Comparison of ENCODE assay signal across 10 cellular contexts in the genomic region with DNA sequence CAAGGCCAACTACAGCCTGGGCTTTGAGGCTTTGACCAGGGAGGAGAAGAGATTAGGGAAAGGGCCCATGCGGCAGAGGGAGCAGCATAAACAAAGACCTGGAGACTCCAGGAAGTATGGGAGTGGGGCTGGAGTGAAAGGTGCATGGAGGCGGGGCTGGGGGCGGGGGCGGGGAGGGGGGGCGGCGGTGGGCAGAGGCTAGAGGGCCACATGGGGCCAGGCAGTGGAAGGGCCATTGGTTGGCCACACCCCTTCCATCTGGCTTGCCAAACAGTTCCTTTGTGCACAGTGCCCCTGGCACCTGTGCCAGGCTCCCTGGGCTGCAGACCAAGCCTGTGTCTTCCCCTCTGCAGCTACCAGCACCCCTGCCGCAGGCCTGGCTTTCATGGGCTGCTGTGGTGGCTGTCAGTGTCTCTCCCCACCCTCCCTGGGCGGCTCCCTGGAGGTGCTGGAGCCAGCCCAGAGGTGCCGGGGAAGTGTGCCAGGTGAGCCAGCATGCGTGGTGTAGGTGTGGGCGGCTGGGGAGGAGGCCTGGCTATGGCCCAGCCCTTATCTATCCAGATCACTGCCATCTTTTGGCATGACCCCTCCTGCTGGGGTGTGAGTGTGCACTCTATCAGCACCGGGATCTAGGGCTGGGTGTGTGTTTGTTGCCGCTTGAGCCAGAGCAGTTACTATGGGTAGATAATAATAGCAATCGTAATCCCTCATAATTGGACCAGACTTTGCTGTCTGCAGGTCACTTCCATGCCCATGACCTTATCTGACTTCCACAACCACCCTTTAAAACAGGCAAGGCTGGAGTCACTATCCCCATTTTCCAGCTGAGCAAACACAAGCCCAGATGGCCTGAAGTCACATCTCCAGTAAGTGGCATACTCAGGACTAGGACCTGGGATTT. TPM values are rescaled to one million over a fixed set of nuclear protein-coding genes. Genes with fewer than 3 reads are reported as not detected.
DNase-seq lines count a peak whose midpoint lies in the region; ATAC-seq and TF ChIP-seq lines count a peak whose summit lies in the region.
"Had no signal": no experiment of that assay in that cellular context is flagged by ENCODE, and none has a peak within 500 bp of the region (broad histone marks: within the 10 kb centered on the region; RNA-seq: fewer than 3 reads in every experiment).

No MANE protein-coding gene starts in this region.

- no peaks in the 10 kb centered on the region for H3K36me3 ChIP-seq in GM23338 (ENCODE audit: insufficient read depth)

- H3K27ac Mint-ChIP-seq in GM23338 (peak overlapping the region; percentile 83), nephron progenitor cell (peak overlapping the region; percentile 67)

- no peaks in the 10 kb centered on the region for H3K27me3 ChIP-seq in GM23338 (ENCODE audit: insufficient read depth)

- 0 out of 3 replicates have a peak overlapping the region, but pooled peaks have one; percentile 29 for H3K4me3 Mint-ChIP-seq in GM23338
- peak overlapping the region; percentile 13 for H3K4me3 Mint-ChIP-seq in nephron progenitor cell

- H3F3A ChIP-seq in GM23338 (replicated peaks; ENCODE audit: low read depth): 0 out of 2 replicates have a peak, but pooled peaks cover 19% of the 10 kb centered on the region

- H3K9me3 Mint-ChIP-seq in GM23338: no peaks in the 10 kb centered on the region
- no peaks in the 10 kb centered on the region for H3K9me3 Mint-ChIP-seq in nephron progenitor cell

- H3K4me2 ChIP-seq in GM23338: peak overlapping the region; percentile 67

- peaks cover 45% of the 10 kb centered on the region for H3K4me1 ChIP-seq in GM23338 (ENCODE audit: insufficient read depth)

- ATAC-seq in GM23338 (peak; percentile 25), GM21515 (IDR thresholded peaks at IDR 0.05; ENCODE audit: unreplicated experiment) (no peak), GM19035 (IDR thresholded peaks at IDR 0.05; ENCODE audit: unreplicated experiment) (no peak), HG02870 (IDR thresholded peaks at IDR 0.05; ENCODE audit: unreplicated experiment) (no peak)
- ATAC-seq: GM12878 had no signal

- TF ChIP-seq CTCF in GM23338 (conservative IDR thresholded peaks at IDR 0.05; ENCODE audit: low read depth in 2 of 2) (no peak), nephron progenitor cell (IDR thresholded peaks at IDR 0.05) (no peak)

- H3K4me1 Mint-ChIP-seq in GM23338 (peaks cover 58% of the 10 kb centered on the region), nephron progenitor cell (peaks cover 79% of the 10 kb centered on the region)

- DNase-seq in GM23338 (ENCODE audit: low spot score) (peak; percentile 81), NCI-H446 (lab: John Stamatoyannopoulos, UW) (peak; percentile 14 to 81), caudate nucleus (lab: John Stamatoyannopoulos, UW) (peak in 15 of 61 donors; percentile 21 to 54 (median 39)), nephron progenitor cell (no peak), posterior vena cava (ENCODE audit: low spot score) (no peak)
- DNase-seq: NCI-H187 treated with DMSO at 0.1 percent for 48 hours had no signal

- peaks cover 14% of the 10 kb centered on the region for H3K27me3 Mint-ChIP-seq in GM23338 (ENCODE audit: insufficient read depth, low read depth, poor library complexity)
- no peaks in the 10 kb centered on the region for H3K27me3 Mint-ChIP-seq in nephron progenitor cell (ENCODE audit: low read depth, poor library complexity)

- H3K4me3 ChIP-seq in GM23338: peak overlapping the region; percentile 40; the same call in 1 of the 2 replicates
- H3K4me3 ChIP-seq: GM12878 had no signal

- no peaks in the 10 kb centered on the region for H4K20me1 ChIP-seq in GM23338 (replicated peaks; ENCODE audit: insufficient read depth)

- H3K9me2 ChIP-seq in GM23338 (ENCODE audit: insufficient read depth): no peaks in the 10 kb centered on the region

- H3K36me3 Mint-ChIP-seq in GM23338 (ENCODE audit: low read depth) (no peaks in the 10 kb centered on the region), nephron progenitor cell (ENCODE audit: low read depth) (no peaks in the 10 kb centered on the region)

- H3K27ac ChIP-seq in GM23338 (ENCODE audit: low read depth) (peak overlapping the region; percentile 88), caudate nucleus (ENCODE audit: low read depth, low read length) (peak overlapping the region; percentile 70)

- no peaks in the 10 kb centered on the region; the same call in 1 of the 2 replicates for H3K79me2 ChIP-seq in GM23338 (replicated peaks; ENCODE audit: insufficient read depth)

- intact Hi-C loops in posterior vena cava (cut with DNase I): no loop called here

- peak overlapping the region; percentile 70; the same call in 1 of the 2 replicates for H2AFZ ChIP-seq in GM23338

TF ChIP-seq in GM23338, 12 proteins besides CTCF, POLR2A, EP300 and RAD21 (continues in another document):
- TF ChIP-seq EZH2phosphoT487 (IDR thresholded peaks at IDR 0.05; ENCODE audit: unreplicated experiment) (no peak), POLR2AphosphoS5 (IDR thresholded peaks at IDR 0.05; ENCODE audit: low read depth) (no peak; the same call in 1 of the 2 replicates), NANOG (IDR thresholded peaks at IDR 0.05; ENCODE audit: borderline replicate concordance) (no peak), ZNF114 (CRISPR knock-in tag; IDR thresholded peaks at IDR 0.05) (no peak), ZNF331 (CRISPR knock-in tag; IDR thresholded peaks at IDR 0.05; ENCODE audit: low read depth) (no peak)
- TF ChIP-seq, protein P1, sequence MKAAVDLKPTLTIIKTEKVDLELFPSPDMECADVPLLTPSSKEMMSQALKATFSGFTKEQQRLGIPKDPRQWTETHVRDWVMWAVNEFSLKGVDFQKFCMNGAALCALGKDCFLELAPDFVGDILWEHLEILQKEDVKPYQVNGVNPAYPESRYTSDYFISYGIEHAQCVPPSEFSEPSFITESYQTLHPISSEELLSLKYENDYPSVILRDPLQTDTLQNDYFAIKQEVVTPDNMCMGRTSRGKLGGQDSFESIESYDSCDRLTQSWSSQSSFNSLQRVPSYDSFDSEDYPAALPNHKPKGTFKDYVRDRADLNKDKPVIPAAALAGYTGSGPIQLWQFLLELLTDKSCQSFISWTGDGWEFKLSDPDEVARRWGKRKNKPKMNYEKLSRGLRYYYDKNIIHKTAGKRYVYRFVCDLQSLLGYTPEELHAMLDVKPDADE (IDR thresholded peaks at IDR 0.05): no peak
- TF ChIP-seq, protein P2, sequence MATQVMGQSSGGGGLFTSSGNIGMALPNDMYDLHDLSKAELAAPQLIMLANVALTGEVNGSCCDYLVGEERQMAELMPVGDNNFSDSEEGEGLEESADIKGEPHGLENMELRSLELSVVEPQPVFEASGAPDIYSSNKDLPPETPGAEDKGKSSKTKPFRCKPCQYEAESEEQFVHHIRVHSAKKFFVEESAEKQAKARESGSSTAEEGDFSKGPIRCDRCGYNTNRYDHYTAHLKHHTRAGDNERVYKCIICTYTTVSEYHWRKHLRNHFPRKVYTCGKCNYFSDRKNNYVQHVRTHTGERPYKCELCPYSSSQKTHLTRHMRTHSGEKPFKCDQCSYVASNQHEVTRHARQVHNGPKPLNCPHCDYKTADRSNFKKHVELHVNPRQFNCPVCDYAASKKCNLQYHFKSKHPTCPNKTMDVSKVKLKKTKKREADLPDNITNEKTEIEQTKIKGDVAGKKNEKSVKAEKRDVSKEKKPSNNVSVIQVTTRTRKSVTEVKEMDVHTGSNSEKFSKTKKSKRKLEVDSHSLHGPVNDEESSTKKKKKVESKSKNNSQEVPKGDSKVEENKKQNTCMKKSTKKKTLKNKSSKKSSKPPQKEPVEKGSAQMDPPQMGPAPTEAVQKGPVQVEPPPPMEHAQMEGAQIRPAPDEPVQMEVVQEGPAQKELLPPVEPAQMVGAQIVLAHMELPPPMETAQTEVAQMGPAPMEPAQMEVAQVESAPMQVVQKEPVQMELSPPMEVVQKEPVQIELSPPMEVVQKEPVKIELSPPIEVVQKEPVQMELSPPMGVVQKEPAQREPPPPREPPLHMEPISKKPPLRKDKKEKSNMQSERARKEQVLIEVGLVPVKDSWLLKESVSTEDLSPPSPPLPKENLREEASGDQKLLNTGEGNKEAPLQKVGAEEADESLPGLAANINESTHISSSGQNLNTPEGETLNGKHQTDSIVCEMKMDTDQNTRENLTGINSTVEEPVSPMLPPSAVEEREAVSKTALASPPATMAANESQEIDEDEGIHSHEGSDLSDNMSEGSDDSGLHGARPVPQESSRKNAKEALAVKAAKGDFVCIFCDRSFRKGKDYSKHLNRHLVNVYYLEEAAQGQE (IDR thresholded peaks at IDR 0.05; ENCODE audit: unreplicated experiment): no peak

RNA-seq across cellular contexts. Expression of a gene that starts 30.5 kb away (rescaled TPM):
- total RNA-seq in GM23338 (2014; rRNA removed; shearing (Covaris generic)): 67.2 and 80.4 TPM in 2 replicates
- polyA plus RNA-seq in GM23338 (2016; fragmentation: Nextera tagmentation; extraction: Ambion mirVana): 42.9 and 47.2 TPM in 2 replicates
- 10 to 100 TPM; 25.9 to 26.3 TPM for total RNA-seq in posterior vena cava

Comparison
In these comparisons a context has a peak if more than half of its experiments do, and no peak if none do; other contexts are left out.
1. DNase-seq: peak in GM23338 (single experiment) and NCI-H446 (2 of 2); none in nephron progenitor cell (single experiment) and posterior vena cava (single experiment).